ENCODE assay signal across 9 cellular contexts in the genomic region with DNA sequence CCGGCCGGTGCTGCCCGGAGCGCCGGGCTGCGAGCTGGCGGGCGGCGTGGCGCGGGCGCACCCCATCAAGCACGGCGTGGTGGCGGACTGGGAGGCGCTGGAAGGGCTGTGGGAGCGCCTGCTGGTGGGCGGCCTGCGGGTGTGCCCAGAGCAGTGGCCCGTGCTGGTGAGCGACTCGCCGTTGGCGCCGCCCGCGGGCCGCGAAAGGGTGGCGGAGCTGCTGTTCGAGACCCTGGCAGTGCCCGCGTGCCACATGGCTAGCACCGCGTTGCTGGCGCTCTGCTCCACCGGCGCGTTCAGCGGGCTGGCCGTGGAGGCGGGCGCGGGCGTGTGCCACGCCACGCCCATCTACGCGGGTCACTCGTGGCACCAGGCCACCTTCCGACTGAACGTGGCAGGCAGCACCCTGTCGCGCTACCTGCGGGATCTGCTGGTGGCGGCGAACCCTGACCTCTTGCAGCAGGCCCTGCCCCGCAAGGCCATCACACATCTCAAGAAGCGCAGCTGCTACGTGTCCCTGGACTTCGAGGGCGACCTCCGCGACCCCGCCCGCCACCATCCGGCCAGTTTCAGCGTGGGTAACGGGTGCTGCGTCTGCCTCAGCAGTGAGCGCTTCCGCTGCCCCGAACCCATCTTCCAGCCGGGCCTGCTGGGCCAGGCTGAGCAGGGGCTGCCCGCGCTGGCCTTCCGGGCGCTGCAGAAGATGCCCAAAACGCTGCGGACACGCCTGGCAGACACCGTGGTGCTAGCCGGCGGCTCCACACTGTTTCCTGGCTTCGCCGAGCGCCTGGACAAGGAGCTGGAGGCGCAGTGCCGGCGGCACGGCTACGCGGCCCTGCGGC. TPM values are rescaled to one million over a fixed set of nuclear protein-coding genes. Genes with fewer than 3 reads are reported as not detected.
DNase-seq lines count a peak whose midpoint lies in the region; ATAC-seq and TF ChIP-seq lines count a peak whose summit lies in the region.
"Had no signal": no experiment of that assay in that cellular context is flagged by ENCODE, and none has a peak within 500 bp of the region (broad histone marks: within the 10 kb centered on the region; RNA-seq: fewer than 3 reads in every experiment).

No MANE protein-coding gene starts in this region.

- H3K4me3 ChIP-seq in fibroblast of pulmonary artery (replicated peaks; ENCODE audit: low read depth, low read length) (peak overlapping the region; percentile 56), neutrophil (ENCODE audit: low read depth in 1 of 2, low read length in 1 of 2) (peak overlapping the region; percentile 73 to 93), urinary bladder (ENCODE audit: low read depth, low read length) (peak overlapping the region; percentile 41)

- H3K4me1 ChIP-seq in neutrophil (ENCODE audit: control insufficient read depth in 1 of 2, insufficient read depth in 1 of 2, low read depth in 1 of 2, low read length in 1 of 2) (peaks cover 41 to 42% of the 10 kb centered on the region in 2 experiments), urinary bladder (ENCODE audit: insufficient read depth) (no peaks in the 10 kb centered on the region)
- H3K4me1 ChIP-seq: foreskin keratinocyte had no signal

- no peaks in the 10 kb centered on the region for H3K27me3 ChIP-seq in neutrophil
- H3K27me3 ChIP-seq: foreskin keratinocyte had no signal

- ATAC-seq in GM18502 (IDR thresholded peaks at IDR 0.05; ENCODE audit: poor library complexity, unreplicated experiment), result peak; percentile 6
- ATAC-seq in HG02840 (IDR thresholded peaks at IDR 0.05; ENCODE audit: low FRiP score, unreplicated experiment), result peak; percentile 30

- DNase-seq in NCI-H748 treated with DMSO at 0.1 percent for 48 hours (lab: John Stamatoyannopoulos, UW) (peak; percentile 50), fibroblast of pulmonary artery (ENCODE audit: low read depth) (peak; percentile 79), COLO829 (ENCODE audit: low spot score) (no peak)
- DNase-seq in activated effector memory CD4-positive, alpha-beta T cell treated with anti-CD3 and anti-CD28 coated beads, Interleukin-2, amount 50 U/mL, for 16 hours, result peak; percentile 80

- TF ChIP-seq CTCF in fibroblast of pulmonary artery (IDR thresholded peaks at IDR 0.05; ENCODE audit: low read length, missing control alignments), result no peak
- TF ChIP-seq CTCF in neutrophil (IDR thresholded peaks at IDR 0.05), result no peak

- H3K27ac ChIP-seq in neutrophil, result peak overlapping the region; percentile 83
- H3K27ac ChIP-seq in urinary bladder (ENCODE audit: low read depth), result peak overlapping the region; percentile 69
- H3K27ac ChIP-seq: foreskin keratinocyte had no signal

- WGBS in urinary bladder, result 2% methylated on average over 94 of the region's 94 CpGs

- H3K36me3 ChIP-seq in neutrophil (no peaks in the 10 kb centered on the region), urinary bladder (ENCODE audit: insufficient read depth) (no peaks in the 10 kb centered on the region)

- no peaks in the 10 kb centered on the region for H3K9me3 ChIP-seq in neutrophil

RNA-seq across cellular contexts. Expression of a gene that starts 0.7 kb away (rescaled TPM):
- 0.95 TPM for total RNA-seq in urinary bladder
- 2.5 TPM for polyA plus RNA-seq in urinary bladder

RNA-seq across cellular contexts. Expression of a gene that starts 5.3 kb away (rescaled TPM):
- not detected for total RNA-seq in urinary bladder
- 0.03 TPM for polyA plus RNA-seq in urinary bladder
- polyA plus RNA-seq: foreskin keratinocyte had no signal

RNA-seq across cellular contexts. Expression of a gene that starts 6.8 kb away (rescaled TPM):
- 18.6 TPM for total RNA-seq in urinary bladder
- polyA plus RNA-seq in urinary bladder, result 33.4 TPM

RNA-seq across cellular contexts. Expression of a gene that starts 18.7 kb away (rescaled TPM):
- 6.6 TPM for total RNA-seq in urinary bladder
- 3.5 TPM for polyA plus RNA-seq in urinary bladder

RNA-seq across cellular contexts. Expression of a gene that starts 52.6 kb away (rescaled TPM):
- total RNA-seq in urinary bladder, result 12.2 TPM
- 12.0 TPM for polyA plus RNA-seq in urinary bladder
